In genomic region chr1:53982762-53983101, GRCh38 we compare ENCODE assay signal across 1 cellular context.
TF ChIP-seq lines count a peak whose summit lies in the region.

No MANE protein-coding gene starts in this region.

TF ChIP-seq in endothelial cell of umbilical vein, 7 proteins besides CTCF, POLR2A, EP300 and RAD21:
- TF ChIP-seq JUN (IDR thresholded peaks at IDR 0.05; ENCODE audit: borderline replicate concordance, insufficient read depth, insufficient read length, low read depth): no peak
- TF ChIP-seq FOS (IDR thresholded peaks at IDR 0.05; ENCODE audit: borderline replicate concordance, insufficient read depth, low read length): no peak
- TF ChIP-seq GATA2 (IDR thresholded peaks at IDR 0.05; ENCODE audit: insufficient read depth, insufficient read length, low read depth, low read length): no peak
- TF ChIP-seq, protein P1, sequence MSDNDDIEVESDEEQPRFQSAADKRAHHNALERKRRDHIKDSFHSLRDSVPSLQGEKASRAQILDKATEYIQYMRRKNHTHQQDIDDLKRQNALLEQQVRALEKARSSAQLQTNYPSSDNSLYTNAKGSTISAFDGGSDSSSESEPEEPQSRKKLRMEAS (IDR thresholded peaks at IDR 0.05; ENCODE audit: insufficient read depth, insufficient read length): no peak
- TF ChIP-seq EZH2 (IDR thresholded peaks at IDR 0.05; ENCODE audit: borderline replicate concordance, low read depth, low read length, severe bottlenecking): no peak
- TF ChIP-seq POLR2AphosphoS5 (IDR thresholded peaks at IDR 0.05; ENCODE audit: insufficient read depth, low read depth, low read length): no peak
- no peak for TF ChIP-seq MYC (IDR thresholded peaks at IDR 0.05; ENCODE audit: low read depth, low read length)
